ENCODE assay signal across 8 cellular contexts in genomic region chr16:3283525-3284447, GRCh38. TPM values are rescaled to one million over a fixed set of nuclear protein-coding genes. Genes with fewer than 3 reads are reported as not detected.
DNase-seq lines count a peak whose midpoint lies in the region; ATAC-seq and TF ChIP-seq lines count a peak whose summit lies in the region.

No MANE protein-coding gene starts in this region.

- H3K9me2 ChIP-seq in hepatocyte (replicated peaks; ENCODE audit: insufficient read depth): no peaks in the 10 kb centered on the region

- H3K9me3 Mint-ChIP-seq in activated T-cell treated with anti-CD3 and anti-CD28 coated beads, Interleukin-2, amount 50 U/mL, for 4 hours: peaks cover 3% of the 10 kb centered on the region
- peaks cover 3% of the 10 kb centered on the region for H3K9me3 Mint-ChIP-seq in activated B cell treated with CpG ODN at 0.5 μM for 24 hours

- H3K36me3 ChIP-seq in hepatocyte (replicated peaks; ENCODE audit: insufficient read depth, low read depth): peaks cover 5% of the 10 kb centered on the region
- peaks cover 22% of the 10 kb centered on the region for H3K36me3 ChIP-seq in smooth muscle cell (ENCODE audit: low read depth)

- H3K4me3 Mint-ChIP-seq in activated T-cell treated with anti-CD3 and anti-CD28 coated beads, Interleukin-2, amount 50 U/mL, for 4 hours: peak overlapping the region; percentile 96
- peak overlapping the region; percentile 95 for H3K4me3 Mint-ChIP-seq in activated B cell treated with CpG ODN at 0.5 μM for 24 hours

- no peaks in the 10 kb centered on the region for H3K27me3 Mint-ChIP-seq in activated T-cell treated with anti-CD3 and anti-CD28 coated beads, Interleukin-2, amount 50 U/mL, for 4 hours (ENCODE audit: low read depth)
- H3K27me3 Mint-ChIP-seq in activated B cell treated with CpG ODN at 0.5 μM for 24 hours: no peaks in the 10 kb centered on the region

- H3K4me2 ChIP-seq in hepatocyte (peak overlapping the region; percentile 95), smooth muscle cell (peak overlapping the region; percentile 99)

- H3K4me3 ChIP-seq in hepatocyte (peak overlapping the region; percentile 89), smooth muscle cell (peak overlapping the region; percentile 85)

- H3K9me3 ChIP-seq in hepatocyte (ENCODE audit: low read depth) (peaks cover 15% of the 10 kb centered on the region), smooth muscle cell (replicated peaks; ENCODE audit: low read depth) (peaks cover 7% of the 10 kb centered on the region)

- no peak for ATAC-seq in activated T-cell treated with anti-CD3 and anti-CD28 coated beads, Interleukin-2, amount 50 U/mL, for 4 hours
- no peak for ATAC-seq in activated B cell treated with CpG ODN at 0.5 μM for 24 hours (ENCODE audit: low read depth)

- intact Hi-C loops in activated B cell treated with CpG ODN at 0.5 μM for 24 hours (cut with micrococcal nuclease): loop anchor here (1.0 to 5.0 kb wide), 9 partner anchors 19 to 434 kb away; partner anchors contain the start of genes NAA60, SLX4, TIGD7 and TRAP1

- H4K20me1 ChIP-seq in hepatocyte (ENCODE audit: insufficient read depth, poor library complexity, severe bottlenecking): no peaks in the 10 kb centered on the region
- peaks cover 11% of the 10 kb centered on the region for H4K20me1 ChIP-seq in smooth muscle cell (ENCODE audit: low read depth)

- H3K27me3 ChIP-seq in hepatocyte: no peaks in the 10 kb centered on the region
- no peaks in the 10 kb centered on the region for H3K27me3 ChIP-seq in smooth muscle cell (ENCODE audit: low read depth)

- POLR2A ChIA-PET in activated B cell treated with CpG ODN at 0.5 μM for 24 hours (lab: Charles Lee): interaction anchor here (0.6 to 3.3 kb wide), 29 partner anchors 9 to 1033 kb away, joined by 3 to 82 read pairs (median 4); partner anchors contain the start of genes FLYWCH2, NAA60, TIGD7 and ZNF174

- H3K4me1 Mint-ChIP-seq in activated T-cell treated with anti-CD3 and anti-CD28 coated beads, Interleukin-2, amount 50 U/mL, for 4 hours (ENCODE audit: low read depth): peaks cover 30% of the 10 kb centered on the region
- H3K4me1 Mint-ChIP-seq in activated B cell treated with CpG ODN at 0.5 μM for 24 hours: peaks cover 40% of the 10 kb centered on the region

- H3K79me2 ChIP-seq in hepatocyte (peaks cover 56% of the 10 kb centered on the region), smooth muscle cell (ENCODE audit: low read depth) (peaks cover 52% of the 10 kb centered on the region)

- H3K9ac ChIP-seq in smooth muscle cell (ENCODE audit: low read depth): peak overlapping the region; percentile 93

- H2AFZ ChIP-seq in hepatocyte (peak overlapping the region; percentile 38), smooth muscle cell (ENCODE audit: low read depth) (peak overlapping the region; percentile 85)

- H3K27ac Mint-ChIP-seq in activated B cell treated with CpG ODN at 0.5 μM for 24 hours: peak overlapping the region; percentile 99

- CTCF ChIA-PET in activated B cell treated with CpG ODN at 0.5 μM for 24 hours (lab: Charles Lee): interaction anchor here (2.6 kb wide), 1 partner anchor 17 kb away, joined by 8 read pairs; no protein-coding TSS in a partner anchor

- peak overlapping the region; percentile 100 for H3K27ac ChIP-seq in hepatocyte
- peak overlapping the region; percentile 98 for H3K27ac ChIP-seq in smooth muscle cell (ENCODE audit: low read depth)

- 7% methylated on average over 57 of the region's 57 CpGs for WGBS in hepatocyte (ENCODE audit: low lambda C conversion rate, missing lambda C conversion rate)
- 4% methylated on average over 57 of the region's 57 CpGs for WGBS in smooth muscle cell (ENCODE audit: low lambda C conversion rate)

- no peak for DNase-seq in activated T-cell treated with anti-CD3 and anti-CD28 coated beads, Interleukin-2, amount 50 U/mL, for 4 hours
- no peak for DNase-seq in activated T-cell treated with anti-CD3 and anti-CD28 coated beads, Interleukin-2, amount 50 U/mL, for 1 hour
- DNase-seq in activated B cell treated with CpG ODN at 0.5 μM for 24 hours: no peak
- no peak for DNase-seq in hepatocyte (ENCODE audit: low spot score)
- DNase-seq in smooth muscle cell (lab: John Stamatoyannopoulos, UW; ENCODE audit: unreplicated experiment): no peak
- no peak for DNase-seq in DMS114 treated with DMSO at 0.1 percent for 48 hours (lab: John Stamatoyannopoulos, UW; ENCODE audit: unreplicated experiment)
- DNase-seq in dedifferentiated amniotic fluid mesenchymal stem cell (ENCODE audit: extremely low spot score): no peak
- DNase-seq in stimulated activated naive CD4-positive, alpha-beta T cell (lab: John Stamatoyannopoulos, UW): no peak

- H3K4me1 ChIP-seq in hepatocyte (ENCODE audit: insufficient read depth) (peaks cover 10% of the 10 kb centered on the region), smooth muscle cell (ENCODE audit: low read depth) (peaks cover 14% of the 10 kb centered on the region)

- H3K36me3 Mint-ChIP-seq in activated T-cell treated with anti-CD3 and anti-CD28 coated beads, Interleukin-2, amount 50 U/mL, for 4 hours (ENCODE audit: insufficient read depth): peaks cover 40% of the 10 kb centered on the region
- H3K36me3 Mint-ChIP-seq in activated B cell treated with CpG ODN at 0.5 μM for 24 hours (ENCODE audit: low read depth): peaks cover 52% of the 10 kb centered on the region

- no peaks in the 10 kb centered on the region for H3F3A ChIP-seq in smooth muscle cell (ENCODE audit: low read depth)

- TF ChIP-seq CTCF in activated B cell treated with CpG ODN at 0.5 μM for 24 hours (IDR thresholded peaks at IDR 0.05) (no peak), hepatocyte (IDR thresholded peaks at IDR 0.05; ENCODE audit: poor library complexity) (no peak), smooth muscle cell (IDR thresholded peaks at IDR 0.05; ENCODE audit: borderline replicate concordance, insufficient read depth, poor library complexity, severe bottlenecking) (no peak)

RNA-seq across cellular contexts. Expression of gene ZNF263, which starts 0.5 kb away (rescaled TPM):
- 10 to 100 TPM; 39.7 to 44.5 (median 41.5) TPM for total RNA-seq in activated T-cell treated with anti-CD3 and anti-CD28 coated beads, Interleukin-2, amount 50 U/mL, for 4 hours
- 42.7 and 42.9 TPM in 2 replicates for total RNA-seq in activated B cell treated with CpG ODN at 0.5 μM for 24 hours
- total RNA-seq in hepatocyte: 39.7 and 47.5 TPM in 2 replicates
- 25.0 and 33.2 TPM in 2 replicates for polyA plus RNA-seq in hepatocyte
- total RNA-seq in smooth muscle cell: 17.6 and 32.2 TPM in 2 replicates
- polyA plus RNA-seq in smooth muscle cell: 27.4 and 29.0 TPM in 2 replicates

RNA-seq across cellular contexts. Expression of gene TIGD7, which starts 21.4 kb away (rescaled TPM):
- total RNA-seq in activated T-cell treated with anti-CD3 and anti-CD28 coated beads, Interleukin-2, amount 50 U/mL, for 4 hours: 1 to 10 TPM; 1.7 to 3.2 (median 2.1) TPM
- total RNA-seq in activated B cell treated with CpG ODN at 0.5 μM for 24 hours (6.7 and 11.0 TPM in 2 replicates), hepatocyte (6.8 and 9.4 TPM in 2 replicates), smooth muscle cell (5.0 and 7.4 TPM in 2 replicates)
- polyA plus RNA-seq in hepatocyte (5.1 and 9.7 TPM in 2 replicates), smooth muscle cell (1.7 and 3.6 TPM in 2 replicates)

RNA-seq across cellular contexts. Expression of gene ZNF75A, which starts 21.5 kb away (rescaled TPM):
- total RNA-seq in activated T-cell treated with anti-CD3 and anti-CD28 coated beads, Interleukin-2, amount 50 U/mL, for 4 hours: 10 to 100 TPM; 20.9 to 23.1 (median 21.9) TPM
- total RNA-seq in activated B cell treated with CpG ODN at 0.5 μM for 24 hours: 84.0 and 97.9 TPM in 2 replicates
- 21.9 and 25.9 TPM in 2 replicates for total RNA-seq in hepatocyte
- polyA plus RNA-seq in hepatocyte: 24.9 and 33.0 TPM in 2 replicates
- total RNA-seq in smooth muscle cell: 18.6 and 24.8 TPM in 2 replicates
- polyA plus RNA-seq in smooth muscle cell: 13.5 and 13.7 TPM in 2 replicates

RNA-seq across cellular contexts. Expression of gene MEFV, which starts 27.4 kb away (rescaled TPM):
- total RNA-seq in activated T-cell treated with anti-CD3 and anti-CD28 coated beads, Interleukin-2, amount 50 U/mL, for 4 hours: under 1 TPM in 1 of 3 donors, not detected in 2; 0.14 TPM
- total RNA-seq in activated B cell treated with CpG ODN at 0.5 μM for 24 hours (not detected in 2 replicates), hepatocyte (0.13 TPM in 1 of 2 replicates, not detected in the other), smooth muscle cell (0.72 TPM in 1 of 2 replicates, not detected in the other)
- polyA plus RNA-seq in hepatocyte (0.55 TPM in 1 of 2 replicates, not detected in the other), smooth muscle cell (not detected in 2 replicates)

RNA-seq across cellular contexts. Expression of gene ZNF200, which starts 48.8 kb away (rescaled TPM):
- 1 to 10 TPM; 9.0 to 9.7 (median 9.6) TPM for total RNA-seq in activated T-cell treated with anti-CD3 and anti-CD28 coated beads, Interleukin-2, amount 50 U/mL, for 4 hours
- 13.6 and 15.1 TPM in 2 replicates for total RNA-seq in activated B cell treated with CpG ODN at 0.5 μM for 24 hours
- total RNA-seq in hepatocyte: 7.9 and 12.5 TPM in 2 replicates
- polyA plus RNA-seq in hepatocyte: 4.6 and 6.0 TPM in 2 replicates
- total RNA-seq in smooth muscle cell: 7.7 and 8.7 TPM in 2 replicates
- 6.1 and 7.0 TPM in 2 replicates for polyA plus RNA-seq in smooth muscle cell
